ENCODE assay signal across 31 cellular contexts in the genomic region with DNA sequence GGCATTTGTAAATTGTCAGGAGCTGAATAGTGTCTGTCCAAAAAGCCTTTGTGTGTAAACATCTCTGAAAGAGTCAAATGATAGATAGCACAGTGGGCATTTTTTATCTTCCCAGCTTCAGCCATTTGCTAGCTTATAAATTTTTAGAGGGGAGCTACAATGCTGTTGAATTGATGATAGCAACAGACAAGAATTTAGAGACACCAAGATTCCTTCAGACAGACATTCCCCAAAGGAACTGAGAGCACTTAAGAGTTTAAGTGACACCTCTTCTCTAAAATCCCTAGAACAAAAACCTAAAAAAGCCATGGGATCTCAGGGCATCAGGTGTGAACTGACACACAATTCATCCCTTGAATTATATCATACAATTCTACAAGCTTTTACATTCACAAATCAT.
"Had no signal": no experiment of that assay in that cellular context is flagged by ENCODE, and none has a peak within 500 bp of the region (broad histone marks: within the 10 kb centered on the region; RNA-seq: fewer than 3 reads in every experiment).

No MANE protein-coding gene starts in this region.

- H3K4me3 Mint-ChIP-seq: naive B cell; naive thymus-derived CD8-positive, alpha-beta T cell; natural killer cell treated with Interleukin-12 subunit alpha and Interleukin-12 subunit beta and Interleukin-15 and Interleukin-18, amount 100 ng/mL, for 72 hours; nephron progenitor cell; neural crest cell; stimulated activated memory B cell treated with anti-CD40 and anti-IgM and Interleukin-4, amounts not matched to agents 10 μg/mL and 1 μg/mL and 100 μg/mL, for 72 hours; stimulated activated naive CD8-positive, alpha-beta T cell treated with anti-CD3 and anti-CD28 coated beads, Interleukin-15, amount 100 ng/mL, for 72 hours; type B pancreatic cell had no signal

- H3K4me2 ChIP-seq: smooth muscle cell had no signal

- H3K27ac Mint-ChIP-seq: naive B cell; naive thymus-derived CD8-positive, alpha-beta T cell; natural killer cell treated with Interleukin-12 subunit alpha and Interleukin-12 subunit beta and Interleukin-15 and Interleukin-18, amount 100 ng/mL, for 72 hours; nephron progenitor cell; progenitor cell of endocrine pancreas; stimulated activated memory B cell treated with anti-CD40 and anti-IgM and Interleukin-4, amounts not matched to agents 10 μg/mL and 1 μg/mL and 100 μg/mL, for 72 hours; stimulated activated naive CD8-positive, alpha-beta T cell treated with anti-CD3 and anti-CD28 coated beads, Interleukin-15, amount 100 ng/mL, for 72 hours; type B pancreatic cell had no signal

- H3K9me3 ChIP-seq: pancreas, psoas muscle, right lobe of liver, spleen, suprapubic skin, testis, tibial artery, transverse colon, upper lobe of right lung, uterus had no signal

- FAIRE-seq: pancreas had no signal

- H3K27ac ChIP-seq: pancreas, psoas muscle, right lobe of liver, skin epidermis, spleen, suprapubic skin, testis, tibial artery, transverse colon, upper lobe of right lung, uterus had no signal

- DNase-seq: naive B cell; naive thymus-derived CD8-positive, alpha-beta T cell; nephron progenitor cell; occipital lobe; pancreas; psoas muscle; right cardiac atrium; right lobe of liver; spleen; stimulated activated CD4-positive, alpha-beta T cell treated with anti-CD3 and anti-CD28 coated beads, Interleukin-12 subunit alpha, Interleukin-12 subunit beta, amount 100 ng/mL, for 4 hours; stimulated activated CD4-positive, alpha-beta T cell treated with anti-CD3 and anti-CD28 coated beads, Interleukin-1b, Interleukin-23, amount 100 ng/mL, for 48 hours; stimulated activated CD4-positive, alpha-beta T cell treated with anti-CD3 and anti-CD28 coated beads, Interleukin-4, amount 100 ng/mL, for 1 hour; stimulated activated CD4-positive, alpha-beta T cell treated with anti-CD3 and anti-CD28 coated beads, Interleukin-4, amount 100 ng/mL, for 4 hours; stimulated activated CD8-positive, alpha-beta memory T cell treated with anti-CD3 and anti-CD28 coated beads, Interleukin-4, amount 100 ng/mL, for 48 hours; stimulated activated naive CD4-positive, alpha-beta T cell; stimulated activated naive CD8-positive, alpha-beta T cell treated with anti-CD3 and anti-CD28 coated beads, Interleukin-15, amount 100 ng/mL, for 72 hours; stimulated activated naive CD8-positive, alpha-beta T cell treated with anti-CD3 and anti-CD28 coated beads, Interleukin-15, Interleukin-2, amounts not matched to agents 100 U/mL and 50 U/mL, for 24 hours; substantia nigra; testis; tibial artery; transverse colon; upper lobe of right lung; uterus had no signal

- H3K27me3 ChIP-seq: pancreas, right lobe of liver, spleen, suprapubic skin, testis, tibial artery, transverse colon, upper lobe of right lung, uterus had no signal

- H3K4me1 ChIP-seq: pancreas, psoas muscle, right lobe of liver, spleen, suprapubic skin, testis, tibial artery, transverse colon, upper lobe of right lung, uterus had no signal

- H3K36me3 Mint-ChIP-seq: naive B cell; naive thymus-derived CD8-positive, alpha-beta T cell; stimulated activated memory B cell treated with anti-CD40 and anti-IgM and Interleukin-4, amounts not matched to agents 10 μg/mL and 1 μg/mL and 100 μg/mL, for 72 hours; type B pancreatic cell had no signal

- ATAC-seq: naive thymus-derived CD8-positive, alpha-beta T cell; natural killer cell treated with Interleukin-12 subunit alpha and Interleukin-12 subunit beta and Interleukin-15 and Interleukin-18, amount 100 ng/mL, for 72 hours; pancreas; psoas muscle; right cardiac atrium; right lobe of liver; stimulated activated memory B cell treated with anti-CD40 and anti-IgM and Interleukin-4, amounts not matched to agents 10 μg/mL and 1 μg/mL and 100 μg/mL, for 72 hours; stimulated activated naive CD8-positive, alpha-beta T cell treated with anti-CD3 and anti-CD28 coated beads, Interleukin-15, amount 100 ng/mL, for 72 hours; stimulated activated naive CD8-positive, alpha-beta T cell treated with anti-CD3 and anti-CD28 coated beads, Interleukin-15, Interleukin-2, amounts not matched to agents 100 U/mL and 50 U/mL, for 24 hours; upper lobe of right lung had no signal

- H3K27me3 Mint-ChIP-seq: naive B cell; naive thymus-derived CD8-positive, alpha-beta T cell; natural killer cell treated with Interleukin-12 subunit alpha and Interleukin-12 subunit beta and Interleukin-15 and Interleukin-18, amount 100 ng/mL, for 72 hours; progenitor cell of endocrine pancreas; stimulated activated naive CD8-positive, alpha-beta T cell treated with anti-CD3 and anti-CD28 coated beads, Interleukin-15, amount 100 ng/mL, for 72 hours had no signal

- H3K4me1 Mint-ChIP-seq: naive thymus-derived CD8-positive, alpha-beta T cell; neural crest cell; stimulated activated memory B cell treated with anti-CD40 and anti-IgM and Interleukin-4, amounts not matched to agents 10 μg/mL and 1 μg/mL and 100 μg/mL, for 72 hours; stimulated activated naive CD8-positive, alpha-beta T cell treated with anti-CD3 and anti-CD28 coated beads, Interleukin-15, amount 100 ng/mL, for 72 hours had no signal

- H3K36me3 ChIP-seq: pancreas, right lobe of liver, spleen, suprapubic skin, tibial artery, transverse colon, upper lobe of right lung, uterus had no signal

- H3K4me3 ChIP-seq: pancreas, psoas muscle, right lobe of liver, skin epidermis, smooth muscle cell, spleen, suprapubic skin, testis, tibial artery, transverse colon, upper lobe of right lung, uterus had no signal
